ENCODE assay signal across 14 cellular contexts in the genomic region with DNA sequence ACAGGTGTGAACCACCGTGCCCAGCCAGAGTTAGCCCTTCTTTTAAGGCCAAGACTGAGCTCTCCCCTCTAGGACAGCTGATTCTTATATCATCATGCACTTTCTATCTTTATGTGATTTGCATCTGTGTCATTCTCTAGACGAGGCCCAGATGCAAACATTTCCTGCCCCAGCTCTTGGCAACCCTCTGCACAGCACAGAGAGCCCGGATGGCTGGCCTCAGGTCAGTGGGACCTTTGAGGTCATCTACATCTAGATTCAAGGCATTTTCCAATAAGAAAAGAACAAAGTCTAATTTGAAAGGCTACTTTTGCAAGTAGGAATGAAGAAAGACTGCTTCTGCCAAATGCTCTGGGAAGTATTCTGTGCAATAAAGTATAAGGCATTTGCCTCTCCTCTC.
A peak's percentile ranks its signal among the peaks of the same experiment; 100 is the strongest.
DNase-seq lines count a peak whose midpoint lies in the region; ATAC-seq, FAIRE-seq and TF ChIP-seq lines count a peak whose summit lies in the region.
"Had no signal": no experiment of that assay in that cellular context is flagged by ENCODE, and none has a peak within 500 bp of the region (broad histone marks: within the 10 kb centered on the region; RNA-seq: fewer than 3 reads in every experiment).

No MANE protein-coding gene starts in this region.

- peak; percentile 79 for ATAC-seq in GM19324 (IDR thresholded peaks at IDR 0.05; ENCODE audit: low FRiP score, unreplicated experiment)
- no peak for ATAC-seq in GM18505 (IDR thresholded peaks at IDR 0.05; ENCODE audit: unreplicated experiment)
- ATAC-seq: GM12878 had no signal

- no peak overlapping the region for H2AK5ac ChIP-seq in mesendoderm (ENCODE audit: low read length)

- no peak overlapping the region for H2BK5ac ChIP-seq in mesendoderm (ENCODE audit: low read length)

- H3K9me3 ChIP-seq in smooth muscle cell (replicated peaks; ENCODE audit: low read depth): no peaks in the 10 kb centered on the region
- H3K9me3 ChIP-seq: HAP-1 had no signal

- FAIRE-seq in TTC549 (lab: Jason Lieb, UNC): peak; percentile 95
- FAIRE-seq: GM12878, H1, HTR-8/SVneo had no signal

- no peak overlapping the region for H3K56ac ChIP-seq in mesendoderm (ENCODE audit: low read length)

- no CpG with 5 or more reads among the region's 3 CpGs for WGBS in mesendoderm (ENCODE audit: extremely low coverage, insufficient coverage, low lambda C conversion rate)
- 47% methylated on average over 3 of the region's 3 CpGs for WGBS in smooth muscle cell (ENCODE audit: low lambda C conversion rate)

- H3K4ac ChIP-seq in mesendoderm (ENCODE audit: low read depth, low read length): no peak overlapping the region

- H2AFZ ChIP-seq in smooth muscle cell (ENCODE audit: low read depth): peak overlapping the region; percentile 36

- DNase-seq in mesendoderm (no peak), smooth muscle cell (lab: John Stamatoyannopoulos, UW; ENCODE audit: unreplicated experiment) (no peak), SKM-1 (lab: John Stamatoyannopoulos, UW; ENCODE audit: unreplicated experiment) (no peak), NCI-H1930 (lab: John Stamatoyannopoulos, UW) (no peak)
- DNase-seq: C1 segment of cervical spinal cord; CD4-positive, alpha-beta T cell; DMS79 had no signal

- no peaks in the 10 kb centered on the region for H3F3A ChIP-seq in smooth muscle cell (ENCODE audit: low read depth)

- H3K9ac ChIP-seq in mesendoderm (ENCODE audit: low read length) (no peak overlapping the region), smooth muscle cell (ENCODE audit: low read depth) (no peak overlapping the region)

- H3K4me2 ChIP-seq in mesendoderm (ENCODE audit: low read length) (no peak overlapping the region), smooth muscle cell (no peak overlapping the region)

- H3K4me3 ChIP-seq in mesendoderm (ENCODE audit: low read length) (no peak overlapping the region), smooth muscle cell (no peak overlapping the region)
- H3K4me3 ChIP-seq: GM12878, HAP-1 had no signal

- no peak overlapping the region for H4K8ac ChIP-seq in mesendoderm (ENCODE audit: low read depth, low read length)

- no peak overlapping the region for H3K23ac ChIP-seq in mesendoderm (ENCODE audit: low read length)

- H3K36me3 ChIP-seq in mesendoderm (ENCODE audit: control insufficient read depth, insufficient read depth, low read length) (no peaks in the 10 kb centered on the region), smooth muscle cell (ENCODE audit: low read depth) (no peaks in the 10 kb centered on the region)
- H3K36me3 ChIP-seq: HAP-1 had no signal

- peak overlapping the region; percentile 11 for H2BK15ac ChIP-seq in mesendoderm (replicated peaks; ENCODE audit: low read depth)

- TF ChIP-seq POLR2A in GM18505 (IDR thresholded peaks at IDR 0.05; ENCODE audit: borderline replicate concordance, extremely low read depth, insufficient read depth, insufficient read length): no peak

- H3K27me3 ChIP-seq in mesendoderm (ENCODE audit: insufficient read depth, low read length, poor library complexity): no peaks in the 10 kb centered on the region
- no peaks in the 10 kb centered on the region for H3K27me3 ChIP-seq in smooth muscle cell (ENCODE audit: low read depth)

- no peaks in the 10 kb centered on the region for H4K20me1 ChIP-seq in smooth muscle cell (ENCODE audit: low read depth)

- H3K27ac ChIP-seq in mesendoderm (ENCODE audit: low read depth, low read length): no peak overlapping the region
- no peak overlapping the region for H3K27ac ChIP-seq in smooth muscle cell (ENCODE audit: low read depth)

- no peak for TF ChIP-seq CTCF in smooth muscle cell (IDR thresholded peaks at IDR 0.05; ENCODE audit: borderline replicate concordance, insufficient read depth, poor library complexity, severe bottlenecking)

- peak overlapping the region; percentile 61 for H2BK120ac ChIP-seq in mesendoderm (ENCODE audit: low read depth, low read length)

- H4K5ac ChIP-seq in mesendoderm (ENCODE audit: low read length): no peak overlapping the region

- H3K79me2 ChIP-seq in mesendoderm (ENCODE audit: control insufficient read depth, insufficient read depth, low read length): no peaks in the 10 kb centered on the region
- no peaks in the 10 kb centered on the region for H3K79me2 ChIP-seq in smooth muscle cell (ENCODE audit: low read depth)

- H3K79me1 ChIP-seq in mesendoderm (ENCODE audit: low read length): no peaks in the 10 kb centered on the region

- H3K18ac ChIP-seq in mesendoderm (ENCODE audit: low read length): peak overlapping the region; percentile 41

- H3K4me1 ChIP-seq in mesendoderm (ENCODE audit: control insufficient read depth, low read depth, low read length): no peaks in the 10 kb centered on the region
- no peaks in the 10 kb centered on the region for H3K4me1 ChIP-seq in smooth muscle cell (ENCODE audit: low read depth)
- H3K4me1 ChIP-seq: HAP-1 had no signal
